12 cellular contexts compared by ENCODE assay signal in the genomic region with DNA sequence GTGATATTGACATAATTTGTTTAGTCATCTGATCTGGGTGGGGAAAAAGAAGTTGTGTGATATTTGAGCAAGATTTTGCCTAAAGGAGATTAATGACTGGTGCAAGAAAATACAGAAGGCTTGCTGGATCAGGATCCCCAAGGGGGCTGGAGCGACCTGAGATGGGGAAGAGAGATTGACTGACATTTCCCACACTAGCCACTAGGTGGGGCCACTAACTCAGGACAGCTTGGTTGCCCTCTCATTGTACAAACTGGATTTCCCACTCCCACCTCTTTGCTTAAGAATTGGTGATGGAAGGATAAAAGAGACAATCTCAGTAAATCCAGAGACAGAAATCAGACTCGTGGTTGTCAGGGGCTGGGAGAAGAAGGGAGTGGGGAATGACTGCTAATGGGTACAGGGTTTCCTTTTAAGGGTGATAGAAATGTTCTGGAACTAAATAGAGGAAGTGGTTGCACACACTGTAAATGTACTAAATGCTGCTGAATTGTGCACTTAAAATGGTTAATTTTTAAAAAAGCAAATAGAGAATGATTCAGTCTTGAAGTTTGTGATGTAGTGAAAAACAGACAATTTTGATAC. TPM values are rescaled to one million over a fixed set of nuclear protein-coding genes. Genes with fewer than 3 reads are reported as not detected.
A peak's percentile ranks its signal among the peaks of the same experiment; 100 is the strongest.
DNase-seq lines count a peak whose midpoint lies in the region; ATAC-seq and TF ChIP-seq lines count a peak whose summit lies in the region.
"Had no signal": no experiment of that assay in that cellular context is flagged by ENCODE, and none has a peak within 500 bp of the region (broad histone marks: within the 10 kb centered on the region; RNA-seq: fewer than 3 reads in every experiment).

No MANE protein-coding gene starts in this region.

- POLR2A ChIA-PET in MCF 10A (lab: Yijun Ruan, JAX) = no interaction called here

- no peaks in the 10 kb centered on the region for H3F3A ChIP-seq in Loucy (ENCODE audit: low read depth)

- CTCF ChIA-PET in MCF 10A (lab: Yijun Ruan, JAX) = no interaction called here

- no peaks in the 10 kb centered on the region for H3K27me3 ChIP-seq in breast epithelium
- H3K27me3 ChIP-seq in Loucy (ENCODE audit: insufficient read depth, low read length, poor library complexity, severe bottlenecking) = no peaks in the 10 kb centered on the region
- H3K27me3 ChIP-seq in upper lobe of left lung = no peaks in the 10 kb centered on the region
- H3K27me3 ChIP-seq: esophagus muscularis mucosa, Peyer's patch had no signal

- no peaks in the 10 kb centered on the region for H4K20me1 ChIP-seq in Loucy (ENCODE audit: insufficient read depth, low read length, poor library complexity, severe bottlenecking)

- H3K27ac Mint-ChIP-seq in MCF 10A (ENCODE audit: low read depth, unreplicated experiment) (no peak overlapping the region), endothelial cell (ENCODE audit: unreplicated experiment) (no peak overlapping the region)
- H3K27ac Mint-ChIP-seq: activated naive CD8-positive, alpha-beta T cell treated with anti-CD3 and anti-CD28 coated beads, Interleukin-2, amount 50 U/mL, for 24 hours had no signal

- TF ChIP-seq CTCF in MCF 10A (IDR thresholded peaks at IDR 0.05; ENCODE audit: unreplicated experiment) (peak; percentile 55), breast epithelium (IDR thresholded peaks at IDR 0.05) (no peak), Loucy (conservative IDR thresholded peaks at IDR 0.05; ENCODE audit: low read length) (peak; percentile 74), endothelial cell (IDR thresholded peaks at IDR 0.05; ENCODE audit: unreplicated experiment) (peak; percentile 70), upper lobe of left lung (IDR thresholded peaks at IDR 0.05) (no peak)

- TF ChIP-seq POLR2A in breast epithelium (IDR thresholded peaks at IDR 0.05) = no peak
- TF ChIP-seq POLR2A in upper lobe of left lung (IDR thresholded peaks at IDR 0.05) = no peak

- H3K27ac ChIP-seq in breast epithelium (no peak overlapping the region), upper lobe of left lung (no peak overlapping the region)
- H3K27ac ChIP-seq: esophagus muscularis mucosa, Peyer's patch had no signal

- no peaks in the 10 kb centered on the region for H3K4me1 ChIP-seq in breast epithelium
- no peaks in the 10 kb centered on the region for H3K4me1 ChIP-seq in Loucy (ENCODE audit: insufficient read depth, low read length, poor library complexity, severe bottlenecking)
- no peaks in the 10 kb centered on the region for H3K4me1 ChIP-seq in upper lobe of left lung
- H3K4me1 ChIP-seq: esophagus muscularis mucosa, Peyer's patch had no signal

- H3K36me3 Mint-ChIP-seq in MCF 10A (ENCODE audit: insufficient read depth, unreplicated experiment) = no peaks in the 10 kb centered on the region
- peaks cover 21% of the 10 kb centered on the region for H3K36me3 Mint-ChIP-seq in endothelial cell (ENCODE audit: low read depth, unreplicated experiment)

- H3K4me3 ChIP-seq in breast epithelium (no peak overlapping the region), Loucy (ENCODE audit: low read length, poor library complexity, severe bottlenecking) (no peak overlapping the region), upper lobe of left lung (no peak overlapping the region)
- H3K4me3 ChIP-seq: esophagus muscularis mucosa, lung, Peyer's patch had no signal

- H3K27me3 Mint-ChIP-seq in MCF 10A (ENCODE audit: insufficient read depth, unreplicated experiment) (no peaks in the 10 kb centered on the region), endothelial cell (ENCODE audit: unreplicated experiment) (peaks cover 8% of the 10 kb centered on the region)

- no peak for TF ChIP-seq EP300 in upper lobe of left lung (IDR thresholded peaks at IDR 0.05)

- H3K9me3 Mint-ChIP-seq in MCF 10A (ENCODE audit: unreplicated experiment) (peaks cover 24% of the 10 kb centered on the region), endothelial cell (ENCODE audit: unreplicated experiment) (peaks cover 12% of the 10 kb centered on the region)

- H3K36me3 ChIP-seq in breast epithelium (no peaks in the 10 kb centered on the region), Loucy (ENCODE audit: insufficient read depth, low read length) (no peaks in the 10 kb centered on the region), upper lobe of left lung (no peaks in the 10 kb centered on the region)
- H3K36me3 ChIP-seq: esophagus muscularis mucosa, Peyer's patch had no signal

- no peaks in the 10 kb centered on the region for H3K9me2 ChIP-seq in Loucy (replicated peaks; ENCODE audit: low read depth, low read length)

- H3K4me3 Mint-ChIP-seq in MCF 10A (ENCODE audit: unreplicated experiment) (no peak overlapping the region), endothelial cell (ENCODE audit: unreplicated experiment) (peak overlapping the region; percentile 63)
- H3K4me3 Mint-ChIP-seq: activated naive CD8-positive, alpha-beta T cell treated with anti-CD3 and anti-CD28 coated beads, Interleukin-2, amount 50 U/mL, for 24 hours had no signal

- no peak overlapping the region for H3K9ac ChIP-seq in Loucy (ENCODE audit: low read depth, low read length, poor library complexity, severe bottlenecking)

- no peak for ATAC-seq in upper lobe of left lung (ENCODE audit: low FRiP score in 2 of 2)
- ATAC-seq: activated naive CD8-positive, alpha-beta T cell treated with anti-CD3 and anti-CD28 coated beads, Interleukin-2, amount 50 U/mL, for 24 hours had no signal

- H3K9me3 ChIP-seq in breast epithelium (peaks cover 16 to 17% of the 10 kb centered on the region in 2 donors), Loucy (ENCODE audit: insufficient read depth, low read depth, low read length) (peaks cover 15% of the 10 kb centered on the region; the same call in 1 of the 2 replicates), upper lobe of left lung (peaks cover 8 to 22% (median 16%) of the 10 kb centered on the region in 4 donors)

- intact Hi-C loops in MCF 10A (cut with micrococcal nuclease) = no loop called here
- intact Hi-C loops in breast epithelium (cut with DNase I; ENCODE audit: low total_unique reads) = no loop called here

- no peak overlapping the region for H3K4me2 ChIP-seq in Loucy (ENCODE audit: low read depth, low read length, poor library complexity, severe bottlenecking)

- H3K4me1 Mint-ChIP-seq in MCF 10A (ENCODE audit: insufficient read depth, unreplicated experiment) = no peaks in the 10 kb centered on the region
- H3K4me1 Mint-ChIP-seq in endothelial cell (ENCODE audit: unreplicated experiment) = peaks cover 9% of the 10 kb centered on the region
- H3K4me1 Mint-ChIP-seq: activated naive CD8-positive, alpha-beta T cell treated with anti-CD3 and anti-CD28 coated beads, Interleukin-2, amount 50 U/mL, for 24 hours had no signal

- no TSS peak for BruUV-seq in MCF 10A (replicated peaks; lab: Mats Ljungman, UMichigan)

- DNase-seq in MCF 10A (ENCODE audit: unreplicated experiment) (no peak), breast epithelium (ENCODE audit: low spot score in 2 of 2) (no peak), endothelial cell (ENCODE audit: low spot score) (no peak), T1000 (lab: John Stamatoyannopoulos, UW) (no peak), SIG-M5 (lab: John Stamatoyannopoulos, UW) (no peak), upper lobe of left lung (no peak)
- DNase-seq in stimulated activated CD8-positive, alpha-beta memory T cell treated with anti-CD3 and anti-CD28 coated beads, Interleukin-4, amount 100 ng/mL, for 48 hours = peak; percentile 34
- DNase-seq: activated naive CD8-positive, alpha-beta T cell treated with anti-CD3 and anti-CD28 coated beads, Interleukin-2, amount 50 U/mL, for 24 hours; Peyer's patch had no signal

- WGBS in upper lobe of left lung, 2 donors = 54 to 58% methylated on average over 2 of the region's 2 CpGs

- H3K79me2 ChIP-seq in Loucy (ENCODE audit: insufficient read depth, low read length) = no peaks in the 10 kb centered on the region

- H2AFZ ChIP-seq in Loucy (ENCODE audit: low read length) = no peak overlapping the region

RNA-seq across cellular contexts. Expression of gene CTTN, which starts 50.7 kb away (rescaled TPM):
- total RNA-seq in MCF 10A (2022) (264 and 294 TPM in 2 replicates), breast epithelium (100 to 1,000 TPM; 283 to 306 (median 285) TPM), endothelial cell (ENCODE audit: unreplicated experiment) (458 TPM), upper lobe of left lung (100 to 1,000 TPM; 175 to 413 (median 218) TPM)

Comparison
In these comparisons a context has a peak if more than half of its experiments do, and no peak if none do; other contexts are left out.
1. CTCF ChIP-seq: peak in MCF 10A (single experiment), Loucy (single experiment) and endothelial cell (single experiment); none in breast epithelium (0 of 3) and upper lobe of left lung (0 of 6).